ENCODE assay signal across 8 cellular contexts in the genomic region with DNA sequence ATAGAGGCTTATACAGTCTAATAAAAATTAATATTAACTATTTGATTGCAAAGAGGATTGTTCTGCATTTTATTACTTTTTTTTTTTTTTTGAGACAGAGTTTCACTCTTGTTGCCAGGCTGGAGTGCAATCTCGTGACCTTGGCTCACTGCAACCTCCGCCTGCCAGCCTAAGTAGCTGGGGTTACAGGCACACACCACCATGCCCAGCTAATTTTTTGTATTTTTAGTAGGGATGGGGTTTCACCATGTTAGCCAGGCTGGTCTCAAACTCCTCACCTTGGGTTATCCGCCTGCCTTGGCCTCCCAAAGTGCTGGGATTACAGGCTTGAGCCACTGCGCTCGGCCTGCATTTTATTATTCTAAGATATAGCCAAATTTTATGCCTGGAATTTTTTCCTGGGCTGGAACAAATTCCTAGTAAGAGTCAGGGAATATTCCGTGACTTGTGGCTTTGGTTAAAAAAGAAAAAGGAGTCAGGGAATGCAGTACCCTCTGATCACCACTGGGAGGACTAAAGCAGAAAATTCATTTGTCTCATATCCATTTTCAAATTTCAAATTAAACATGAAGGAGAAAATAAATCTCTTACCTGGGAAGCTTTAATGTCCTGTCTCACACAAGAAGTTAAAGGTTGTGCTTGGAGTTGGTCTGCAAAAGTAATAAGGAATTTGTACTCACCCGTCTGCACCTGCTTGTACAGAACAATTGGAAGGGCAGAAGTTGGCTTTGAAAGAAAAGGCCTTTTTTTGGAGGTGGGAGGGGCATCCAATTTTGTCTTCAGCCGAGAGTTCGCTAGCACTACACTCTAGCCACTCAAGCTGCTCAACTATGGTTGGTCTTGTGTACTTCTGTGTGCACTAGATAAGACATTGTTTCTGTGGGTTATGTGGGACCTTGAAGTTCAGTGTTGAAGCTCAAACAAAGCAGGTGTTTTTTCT. TPM values are rescaled to one million over a fixed set of nuclear protein-coding genes. Genes with fewer than 3 reads are reported as not detected.
A peak's percentile ranks its signal among the peaks of the same experiment; 100 is the strongest.
DNase-seq lines count a peak whose midpoint lies in the region; ATAC-seq and TF ChIP-seq lines count a peak whose summit lies in the region.

No MANE protein-coding gene starts in this region.

- H3K36me3 ChIP-seq in body of pancreas (replicated peaks in 1 of 2; ENCODE audit: insufficient read depth in 1 of 2, low read depth in 2 of 2) (no peaks in the 10 kb centered on the region), vagina (no peaks in the 10 kb centered on the region)

- H3K27me3 ChIP-seq in body of pancreas (no peaks in the 10 kb centered on the region), vagina (no peaks in the 10 kb centered on the region)

- intact Hi-C loops in body of pancreas (cut with DNase I) (no loop called here), vagina (cut with DNase I) (no loop called here)

- H3K4me3 ChIP-seq in body of pancreas: no peak overlapping the region
- no peak overlapping the region for H3K4me3 ChIP-seq in vagina

- DNase-seq in DMS53 (lab: John Stamatoyannopoulos, UW): peak; percentile 26
- DNase-seq in DMS53 treated with DMSO at 0.1 percent for 48 hours (lab: John Stamatoyannopoulos, UW; ENCODE audit: unreplicated experiment): no peak
- DNase-seq in LHCN-M2 (ENCODE audit: low read depth): peak; percentile 62
- peak; percentile 36 to 73 (median 57) for DNase-seq in body of pancreas
- no peak for DNase-seq in left lobe of liver (ENCODE audit: low spot score)
- DNase-seq in vagina (ENCODE audit: extremely low spot score in 2 of 2): no peak
- DNase-seq in NCI-H2029 treated with DMSO at 0.1 percent for 48 hours (lab: John Stamatoyannopoulos, UW): no peak

- H3K4me1 ChIP-seq in body of pancreas: peaks cover 87% of the 10 kb centered on the region
- peaks cover 79% of the 10 kb centered on the region for H3K4me1 ChIP-seq in vagina

- peak overlapping the region; percentile 25 to 81 (median 68) for H3K27ac ChIP-seq in body of pancreas
- H3K27ac ChIP-seq in vagina: peak overlapping the region; percentile 67

- TF ChIP-seq CTCF in body of pancreas (IDR thresholded peaks at IDR 0.05) (peak; percentile 38 to 92 (median 71)), vagina (IDR thresholded peaks at IDR 0.05) (peak; percentile 31 to 71 (median 69))

- no peak for TF ChIP-seq POLR2A in body of pancreas (IDR thresholded peaks at IDR 0.05)
- no peak for TF ChIP-seq POLR2A in vagina (IDR thresholded peaks at IDR 0.05)

- 24 to 26% methylated on average over 9 of the region's 9 CpGs for WGBS in body of pancreas, 2 donors

- ATAC-seq in body of pancreas: peak; percentile 59
- peak; percentile 76 for ATAC-seq in left lobe of liver
- ATAC-seq in GM18511 (IDR thresholded peaks at IDR 0.05; ENCODE audit: unreplicated experiment): no peak

- H3K9me3 ChIP-seq in body of pancreas (no peaks in the 10 kb centered on the region), vagina (no peaks in the 10 kb centered on the region)

RNA-seq across cellular contexts. Expression of a gene that starts 8.7 kb away (rescaled TPM):
- 60.1 and 61.1 TPM in 2 replicates for total RNA-seq in LHCN-M2 (2014; rRNA removed)
- polyA plus RNA-seq in LHCN-M2 (2012): 29.4 TPM
- 100 to 1,000 TPM in 1 of 2 donors, 10 to 100 TPM in 1; 87.2 to 147 TPM for total RNA-seq in body of pancreas
- 26.5 TPM for total RNA-seq in left lobe of liver
- 77.6 TPM for total RNA-seq in vagina

RNA-seq across cellular contexts. Expression of a gene that starts 59.9 kb away (rescaled TPM):
- total RNA-seq in LHCN-M2 (2014; rRNA removed) (160 and 224 TPM in 2 replicates), body of pancreas (100 to 1,000 TPM in 1 of 2 donors, 10 to 100 TPM in 1; 85.6 to 234 TPM), left lobe of liver (192 TPM), vagina (186 TPM)
- 168 TPM for polyA plus RNA-seq in LHCN-M2 (2012)

Comparison
In these comparisons a context has a peak if more than half of its experiments do, and no peak if none do; other contexts are left out.
1. DNase-seq: peak in DMS53 (single experiment), LHCN-M2 (single experiment) and body of pancreas (4 of 4); none in DMS53 treated with DMSO at 0.1 percent for 48 hours (single experiment), left lobe of liver (single experiment), vagina (0 of 2) and NCI-H2029 treated with DMSO at 0.1 percent for 48 hours (single experiment).